In the genomic region with DNA sequence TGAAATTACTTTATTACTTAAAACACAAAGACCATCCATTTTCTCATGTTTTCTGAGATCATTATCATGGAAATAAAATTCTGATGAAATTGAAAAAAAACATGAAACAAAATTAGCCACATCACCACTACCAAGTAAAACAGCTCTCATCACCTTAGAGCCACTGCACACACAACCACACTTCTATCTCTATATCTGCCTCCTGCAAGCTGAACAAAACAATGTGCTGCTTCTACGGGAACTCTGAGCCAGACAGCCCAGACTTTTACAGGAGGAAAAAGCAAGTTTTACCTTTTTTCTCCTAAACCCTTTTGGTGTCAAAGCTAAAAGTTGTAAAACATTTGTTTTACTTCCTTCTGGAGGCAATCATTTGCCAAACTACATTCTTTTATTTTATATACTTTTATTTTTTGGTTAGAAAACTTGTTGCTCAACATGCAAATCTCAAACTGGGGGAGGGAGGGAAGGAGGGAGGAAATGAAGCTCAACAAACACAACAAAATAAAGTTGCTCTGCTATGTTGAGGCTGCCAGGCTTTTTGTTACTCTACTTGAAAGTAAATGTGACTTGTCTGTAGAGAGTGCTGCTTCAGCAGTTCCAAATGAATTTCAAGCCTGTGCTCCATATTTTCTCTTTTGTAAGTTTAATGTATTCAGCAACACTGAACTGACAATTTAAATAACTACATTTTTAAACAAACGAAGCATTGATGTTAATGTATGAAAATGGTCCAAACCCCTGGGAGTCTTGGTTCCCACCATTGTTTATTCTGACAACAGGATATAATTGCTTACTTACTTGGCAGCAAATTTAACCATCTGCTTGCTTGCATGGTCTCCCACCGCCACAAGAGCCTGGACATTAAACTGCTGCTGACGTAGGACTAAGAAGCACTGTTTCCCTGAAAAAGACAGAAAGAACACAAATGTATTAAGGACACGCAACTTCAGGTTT, we compare ENCODE assay signal across 9 cellular contexts. TPM values are rescaled to one million over a fixed set of nuclear protein-coding genes. Genes with fewer than 3 reads are reported as not detected.
DNase-seq lines count a peak whose midpoint lies in the region; ATAC-seq lines count a peak whose summit lies in the region.
"Had no signal": no experiment of that assay in that cellular context is flagged by ENCODE, and none has a peak within 500 bp of the region (broad histone marks: within the 10 kb centered on the region; RNA-seq: fewer than 3 reads in every experiment).

No MANE protein-coding gene starts in this region.

- peak overlapping the region; percentile 77 for H3K4me3 ChIP-seq in CD4-positive, CD25-positive, alpha-beta regulatory T cell (ENCODE audit: low read depth, low read length)

- H3K9me3 ChIP-seq in CD4-positive, CD25-positive, alpha-beta regulatory T cell (ENCODE audit: control insufficient read depth in 2 of 2, low read length in 2 of 2): no peaks in the 10 kb centered on the region
- no peaks in the 10 kb centered on the region for H3K9me3 ChIP-seq in KOPT-K1 (ENCODE audit: insufficient read depth, low read length, poor library complexity, severe bottlenecking)

- peaks cover 42% of the 10 kb centered on the region for H3K4me1 ChIP-seq in CD4-positive, CD25-positive, alpha-beta regulatory T cell (ENCODE audit: control insufficient read depth, insufficient read depth, low read length, poor library complexity, severe bottlenecking)

- H3K36me3 Mint-ChIP-seq in CD4-positive, CD25-positive, alpha-beta regulatory T cell: peaks cover 18% of the 10 kb centered on the region
- peaks cover 10% of the 10 kb centered on the region for H3K36me3 Mint-ChIP-seq in activated naive CD8-positive, alpha-beta T cell
- H3K36me3 Mint-ChIP-seq in memory B cell: peaks cover 12% of the 10 kb centered on the region

- peak overlapping the region; percentile 74 for H3K27ac ChIP-seq in CD4-positive, CD25-positive, alpha-beta regulatory T cell (ENCODE audit: insufficient read depth, low read length, poor library complexity, severe bottlenecking)
- peak overlapping the region; percentile 51 for H3K27ac ChIP-seq in KOPT-K1 (ENCODE audit: low read depth, low read length, poor library complexity, severe bottlenecking)

- DNase-seq in CD4-positive, CD25-positive, alpha-beta regulatory T cell: peak in 2 of 3 donors; percentile 37 to 72
- DNase-seq in memory B cell (ENCODE audit: low spot score in 2 of 2): no peak
- no peak for DNase-seq in midbrain (lab: John Stamatoyannopoulos, UW)
- no peak for DNase-seq in AML-193 (lab: John Stamatoyannopoulos, UW)
- DNase-seq: stimulated activated CD4-positive, alpha-beta T cell treated with anti-CD3 and anti-CD28 coated beads, Interleukin-4, amount 100 ng/mL, for 1 hour had no signal

- ATAC-seq in CD4-positive, CD25-positive, alpha-beta regulatory T cell (ENCODE audit: low read depth in 2 of 2): peak; percentile 81 to 82
- ATAC-seq in memory B cell (ENCODE audit: low read depth) (peak; percentile 42), HG03159 (IDR thresholded peaks at IDR 0.05; ENCODE audit: unreplicated experiment) (no peak), GM21447 (IDR thresholded peaks at IDR 0.05; ENCODE audit: unreplicated experiment) (no peak)

- peaks cover 0 to 2% (median 0%) of the 10 kb centered on the region in 7 donors for H3K9me3 Mint-ChIP-seq in CD4-positive, CD25-positive, alpha-beta regulatory T cell
- H3K9me3 Mint-ChIP-seq in activated naive CD8-positive, alpha-beta T cell (ENCODE audit: low read depth): no peaks in the 10 kb centered on the region
- H3K9me3 Mint-ChIP-seq in memory B cell: no peaks in the 10 kb centered on the region

- peaks cover 37 to 57% (median 49%) of the 10 kb centered on the region in 4 donors for H3K4me1 Mint-ChIP-seq in CD4-positive, CD25-positive, alpha-beta regulatory T cell
- peaks cover 62% of the 10 kb centered on the region for H3K4me1 Mint-ChIP-seq in activated naive CD8-positive, alpha-beta T cell (ENCODE audit: low read depth)
- peaks cover 29% of the 10 kb centered on the region for H3K4me1 Mint-ChIP-seq in memory B cell

- H3K27me3 ChIP-seq in CD4-positive, CD25-positive, alpha-beta regulatory T cell (ENCODE audit: control insufficient read depth, insufficient read depth, low read length): no peaks in the 10 kb centered on the region

- no peaks in the 10 kb centered on the region for H3K27me3 Mint-ChIP-seq in CD4-positive, CD25-positive, alpha-beta regulatory T cell
- H3K27me3 Mint-ChIP-seq in activated naive CD8-positive, alpha-beta T cell: no peaks in the 10 kb centered on the region
- H3K27me3 Mint-ChIP-seq in memory B cell: no peaks in the 10 kb centered on the region

- peaks cover 11% of the 10 kb centered on the region for H3K36me3 ChIP-seq in CD4-positive, CD25-positive, alpha-beta regulatory T cell (ENCODE audit: control insufficient read depth, insufficient read depth, low read length)
- peaks cover 70% of the 10 kb centered on the region for H3K36me3 ChIP-seq in KOPT-K1 (ENCODE audit: insufficient read depth, low read length)

- peak overlapping the region; percentile 21 to 70 (median 52) for H3K4me3 Mint-ChIP-seq in CD4-positive, CD25-positive, alpha-beta regulatory T cell
- H3K4me3 Mint-ChIP-seq in activated naive CD8-positive, alpha-beta T cell: peak overlapping the region; percentile 40
- H3K4me3 Mint-ChIP-seq in memory B cell: peak overlapping the region; percentile 15

- H3K27ac Mint-ChIP-seq in CD4-positive, CD25-positive, alpha-beta regulatory T cell: peak overlapping the region; percentile 39 to 93 (median 81)
- peak overlapping the region; percentile 93 for H3K27ac Mint-ChIP-seq in activated naive CD8-positive, alpha-beta T cell
- peak overlapping the region; percentile 74 for H3K27ac Mint-ChIP-seq in memory B cell

RNA-seq across cellular contexts. Expression of a gene that starts 24.6 kb away (rescaled TPM):
- 51.8 TPM for total RNA-seq in CD4-positive, CD25-positive, alpha-beta regulatory T cell
- polyA plus RNA-seq in CD4-positive, CD25-positive, alpha-beta regulatory T cell: 100 to 1,000 TPM; 119 to 144 (median 130) TPM

Comparison
In these comparisons a context has a peak if more than half of its experiments do, and no peak if none do; other contexts are left out.
1. ATAC-seq: peak in CD4-positive, CD25-positive, alpha-beta regulatory T cell (2 of 2) and memory B cell (single experiment); none in HG03159 (single experiment) and GM21447 (single experiment).
2. DNase-seq: peak in CD4-positive, CD25-positive, alpha-beta regulatory T cell (2 of 3); none in memory B cell (0 of 2), midbrain (single experiment) and AML-193 (0 of 2).
3. Peak in every context shown above with its lines, with median percentiles within 50 percentile points of each other: H3K27ac Mint-ChIP-seq and H3K4me3 Mint-ChIP-seq.